In genomic region chr19:1133471-1133929, GRCh38 we compare ENCODE assay signal across 8 cellular contexts. TPM values are rescaled to one million over a fixed set of nuclear protein-coding genes. Genes with fewer than 3 reads are reported as not detected.
DNase-seq lines count a peak whose midpoint lies in the region; ATAC-seq lines count a peak whose summit lies in the region.

No MANE protein-coding gene starts in this region.

- peaks cover 2% of the 10 kb centered on the region for H3K36me3 Mint-ChIP-seq in activated CD8-positive, alpha-beta memory T cell treated with anti-CD3 and anti-CD28 coated beads, Interleukin-2, amount 10 ng/mL, durations not matched to agents 7 days and 5 days

- H3K27ac Mint-ChIP-seq in activated CD8-positive, alpha-beta memory T cell treated with anti-CD3 and anti-CD28 coated beads, Interleukin-2, amount 10 ng/mL, durations not matched to agents 7 days and 5 days: peak overlapping the region; percentile 89

- DNase-seq in GM19240 (ENCODE audit: insufficient read length, low spot score) (peak; percentile 90), Kasumi-1 (lab: John Stamatoyannopoulos, UW) (peak; percentile 85 to 88), germinal center (ENCODE audit: low spot score) (peak; percentile 95), OCI-M2 (lab: John Stamatoyannopoulos, UW; ENCODE audit: unreplicated experiment) (no peak), NCI-H524 (lab: John Stamatoyannopoulos, UW) (no peak), NCI-H748 (lab: John Stamatoyannopoulos, UW; ENCODE audit: unreplicated experiment) (no peak)
- DNase-seq in activated CD8-positive, alpha-beta memory T cell treated with anti-CD3 and anti-CD28 coated beads, Interleukin-2, amount 10 ng/mL, durations not matched to agents 7 days and 5 days: peak; percentile 93
- peak; percentile 42 to 72 (median 59) for DNase-seq in stimulated activated CD4-positive, alpha-beta T cell treated with anti-CD3 and anti-CD28 coated beads, TNF-alpha, amount 100 ng/mL, for 4 hours (ENCODE audit: low read depth in 3 of 3)

- ATAC-seq in activated CD8-positive, alpha-beta memory T cell treated with anti-CD3 and anti-CD28 coated beads, Interleukin-2, amount 10 ng/mL, durations not matched to agents 7 days and 5 days: peak; percentile 75

- CTCF ChIA-PET in activated CD8-positive, alpha-beta memory T cell treated with anti-CD3 and anti-CD28 coated beads, Interleukin-2, amount 10 ng/mL, durations not matched to agents 7 days and 5 days (lab: Charles Lee): interaction anchor here (1.4 to 5.0 kb wide), 5 partner anchors 20 to 133 kb away, joined by 3 to 38 read pairs (median 8); no protein-coding TSS in a partner anchor

- peak overlapping the region; percentile 89 for H3K4me3 Mint-ChIP-seq in activated CD8-positive, alpha-beta memory T cell treated with anti-CD3 and anti-CD28 coated beads, Interleukin-2, amount 10 ng/mL, durations not matched to agents 7 days and 5 days

- no peaks in the 10 kb centered on the region for H3K27me3 Mint-ChIP-seq in activated CD8-positive, alpha-beta memory T cell treated with anti-CD3 and anti-CD28 coated beads, Interleukin-2, amount 10 ng/mL, durations not matched to agents 7 days and 5 days

- no peaks in the 10 kb centered on the region for H3K9me3 Mint-ChIP-seq in activated CD8-positive, alpha-beta memory T cell treated with anti-CD3 and anti-CD28 coated beads, Interleukin-2, amount 10 ng/mL, durations not matched to agents 7 days and 5 days (ENCODE audit: low read depth)

- H3K4me1 Mint-ChIP-seq in activated CD8-positive, alpha-beta memory T cell treated with anti-CD3 and anti-CD28 coated beads, Interleukin-2, amount 10 ng/mL, durations not matched to agents 7 days and 5 days: peaks cover 30% of the 10 kb centered on the region

RNA-seq across cellular contexts. Expression of gene GPX4, which starts 29.7 kb away (rescaled TPM):
- total RNA-seq in activated CD8-positive, alpha-beta memory T cell treated with anti-CD3 and anti-CD28 coated beads, Interleukin-2, amount 10 ng/mL, durations not matched to agents 7 days and 5 days: 100 to 1,000 TPM; 143 to 217 TPM

RNA-seq across cellular contexts. Expression of gene POLR2E, which starts 38.3 kb away (rescaled TPM):
- total RNA-seq in activated CD8-positive, alpha-beta memory T cell treated with anti-CD3 and anti-CD28 coated beads, Interleukin-2, amount 10 ng/mL, durations not matched to agents 7 days and 5 days: 100 to 1,000 TPM; 173 to 206 TPM

RNA-seq across cellular contexts. Expression of gene SBNO2, which starts 40.6 kb away (rescaled TPM):
- 10 to 100 TPM; 50.6 to 74.7 TPM for total RNA-seq in activated CD8-positive, alpha-beta memory T cell treated with anti-CD3 and anti-CD28 coated beads, Interleukin-2, amount 10 ng/mL, durations not matched to agents 7 days and 5 days

Comparison
In these comparisons a context has a peak if more than half of its experiments do, and no peak if none do; other contexts are left out.
1. DNase-seq: peak in GM19240 (single experiment), Kasumi-1 (2 of 2), activated CD8-positive, alpha-beta memory T cell treated with anti-CD3 and anti-CD28 coated beads, Interleukin-2, amount 10 ng/mL, durations not matched to agents 7 days and 5 days (single experiment), germinal center (single experiment) and stimulated activated CD4-positive, alpha-beta T cell treated with anti-CD3 and anti-CD28 coated beads, TNF-alpha, amount 100 ng/mL, for 4 hours (3 of 3); none in OCI-M2 (single experiment), NCI-H524 (0 of 2) and NCI-H748 (single experiment).